ENCODE assay signal across 8 cellular contexts in genomic region chr1:9181990-9182783, GRCh38. TPM values are rescaled to one million over a fixed set of nuclear protein-coding genes. Genes with fewer than 3 reads are reported as not detected.
DNase-seq lines count a peak whose midpoint lies in the region; ATAC-seq and TF ChIP-seq lines count a peak whose summit lies in the region.

No MANE protein-coding gene starts in this region.

- no peaks in the 10 kb centered on the region for H3K27me3 ChIP-seq in SK-N-SH (ENCODE audit: insufficient read depth)
- H3K27me3 ChIP-seq in mucosa of stomach (ENCODE audit: control insufficient read depth, insufficient read depth, low read length) = no peaks in the 10 kb centered on the region

- peak; percentile 60 for DNase-seq in COR-L47 (lab: John Stamatoyannopoulos, UW)
- peak; percentile 86 for DNase-seq in SK-N-SH
- peak; percentile 35 for DNase-seq in epidermal melanocyte (ENCODE audit: insufficient read length, low spot score)
- no peak for DNase-seq in HUDEP-2 (lab: John Stamatoyannopoulos, UW; ENCODE audit: unreplicated experiment in 76 of 76)
- no peak for DNase-seq in Kasumi-1 (lab: John Stamatoyannopoulos, UW)

- peak overlapping the region; percentile 77 to 89 for H3K27ac ChIP-seq in SK-N-SH (ENCODE audit: low read depth in 2 of 2, low read length in 1 of 2)

- no peaks in the 10 kb centered on the region for H3F3A ChIP-seq in SK-N-SH (replicated peaks; ENCODE audit: insufficient read depth)

- WGBS in SK-N-SH (ENCODE audit: low lambda C conversion rate) = 75% methylated on average over 2 of the region's 83 CpGs

- H3K9me3 ChIP-seq in SK-N-SH = no peaks in the 10 kb centered on the region
- H3K9me3 ChIP-seq in mucosa of stomach (ENCODE audit: control insufficient read depth, low read length) = no peaks in the 10 kb centered on the region

- H3K9me2 ChIP-seq in SK-N-SH = no peaks in the 10 kb centered on the region

- H3K4me3 ChIP-seq in SK-N-SH (ENCODE audit: low read depth in 2 of 2, low read length in 1 of 2) (peak overlapping the region; percentile 75 to 87), mucosa of stomach (ENCODE audit: low read length) (peak overlapping the region; percentile 94)

- ATAC-seq in GM21360 (IDR thresholded peaks at IDR 0.05; ENCODE audit: unreplicated experiment) (peak; percentile 45), HG03469 (IDR thresholded peaks at IDR 0.05; ENCODE audit: unreplicated experiment) (no peak)

- peaks cover 40% of the 10 kb centered on the region for H4K20me1 ChIP-seq in SK-N-SH (ENCODE audit: insufficient read depth)

- H3K9ac ChIP-seq in SK-N-SH (peak overlapping the region; percentile 92), mucosa of stomach (ENCODE audit: low read length) (peak overlapping the region; percentile 94)

- POLR2A ChIA-PET in SK-N-SH (lab: Yijun Ruan, JAX) = no interaction called here

- TF ChIP-seq CTCF in SK-N-SH (IDR thresholded peaks at IDR 0.05) = 0 out of 2 replicates have a peak, but pooled peaks have one; percentile 6

- CTCF ChIA-PET in SK-N-SH (lab: Yijun Ruan, JAX) = interaction anchor here (0.9 to 2.2 kb wide), 8 partner anchors 13 to 230 kb away, joined by 3 to 23 read pairs (median 4); no protein-coding TSS in a partner anchor

- peaks cover 5 to 14% of the 10 kb centered on the region in 2 experiments for H3K36me3 ChIP-seq in SK-N-SH (replicated peaks in 1 of 2; ENCODE audit: control insufficient read depth in 1 of 2, insufficient read depth in 2 of 2, low read length in 1 of 2)
- H3K36me3 ChIP-seq in mucosa of stomach (ENCODE audit: control insufficient read depth, insufficient read depth, low read length) = no peaks in the 10 kb centered on the region

- H3K4me1 ChIP-seq in SK-N-SH (ENCODE audit: control insufficient read depth in 1 of 2, insufficient read depth in 2 of 2, low read depth in 1 of 2, low read length in 1 of 2) (peaks cover 0 to 32% of the 10 kb centered on the region in 2 experiments; a peak in 1 of 4 replicates), mucosa of stomach (ENCODE audit: control insufficient read depth, insufficient read depth, low read length) (peaks cover 38% of the 10 kb centered on the region)

- H3K79me2 ChIP-seq in SK-N-SH (ENCODE audit: insufficient read depth) = peaks cover 60% of the 10 kb centered on the region

- TF ChIP-seq RAD21 in SK-N-SH (IDR thresholded peaks at IDR 0.05; ENCODE audit: low read length) = no peak

- H2AFZ ChIP-seq in SK-N-SH (ENCODE audit: low read depth) = peak overlapping the region; percentile 86

- H3K4me2 ChIP-seq in SK-N-SH = peak overlapping the region; percentile 80

- no peak for TF ChIP-seq EP300 in SK-N-SH (IDR thresholded peaks at IDR 0.05; ENCODE audit: borderline replicate concordance in 1 of 2, low read depth in 1 of 2, low read length in 1 of 2)

TF ChIP-seq in SK-N-SH, 30 proteins besides CTCF, POLR2A, EP300 and RAD21:
- TF ChIP-seq CHD2 (IDR thresholded peaks at IDR 0.05; ENCODE audit: low read length, partially characterized antibody) = peak; percentile 40
- no peak for TF ChIP-seq MEF2A (IDR thresholded peaks at IDR 0.05; ENCODE audit: borderline replicate concordance, low read depth)
- peak; percentile 14; the same call in 1 of the 2 replicates for TF ChIP-seq TAF1 (IDR thresholded peaks at IDR 0.05; ENCODE audit: borderline replicate concordance, low read depth, low read length)
- no peak for TF ChIP-seq SMC3 (IDR thresholded peaks at IDR 0.05; ENCODE audit: low read depth, low read length)
- 0 out of 2 replicates have a peak, but pooled peaks have one; percentile 39 for TF ChIP-seq MXI1 (IDR thresholded peaks at IDR 0.05; ENCODE audit: low read depth, low read length)
- peak; percentile 56 for TF ChIP-seq MAX (IDR thresholded peaks at IDR 0.05; ENCODE audit: low read depth)

RNA-seq across cellular contexts. Expression of gene H6PD, which starts 52.4 kb away (rescaled TPM):
- polyA plus RNA-seq in SK-N-SH (2012; rRNA removed) = 16.2 and 19.1 TPM in 2 replicates
- 10.0 and 13.9 TPM in 2 replicates for polyA plus RNA-seq in SK-N-SH (2012; cell fraction: cytosol; rRNA removed)
- 23.2 and 26.0 TPM in 2 replicates for polyA plus RNA-seq in SK-N-SH (2012; cell fraction: nucleus; rRNA removed)

RNA-seq across cellular contexts. Expression of gene GPR157, which starts 53.3 kb away (rescaled TPM):
- polyA plus RNA-seq in SK-N-SH (2012; rRNA removed) = 1.8 and 2.1 TPM in 2 replicates
- 1.1 and 1.4 TPM in 2 replicates for polyA plus RNA-seq in SK-N-SH (2012; cell fraction: cytosol; rRNA removed)
- polyA plus RNA-seq in SK-N-SH (2012; cell fraction: nucleus; rRNA removed) = 4.3 and 5.7 TPM in 2 replicates

Comparison
In these comparisons a context has a peak if more than half of its experiments do, and no peak if none do; other contexts are left out.
1. DNase-seq: peak in COR-L47 (single experiment), SK-N-SH (single experiment) and epidermal melanocyte (single experiment); none in HUDEP-2 (0 of 76) and Kasumi-1 (0 of 2).